In genomic region chr10:14173391-14173705, GRCh38 we compare ENCODE assay signal across 9 cellular contexts.
DNase-seq lines count a peak whose midpoint lies in the region; ATAC-seq and TF ChIP-seq lines count a peak whose summit lies in the region.
"Had no signal": no experiment of that assay in that cellular context is flagged by ENCODE, and none has a peak within 500 bp of the region (broad histone marks: within the 10 kb centered on the region; RNA-seq: fewer than 3 reads in every experiment).

No MANE protein-coding gene starts in this region.

- H3K9ac ChIP-seq in BLaER1 (no peak overlapping the region), neural cell (ENCODE audit: low read length) (peak overlapping the region; percentile 79)

- H4K20me1 ChIP-seq in BLaER1 (no peaks in the 10 kb centered on the region), neural cell (ENCODE audit: insufficient read depth) (no peaks in the 10 kb centered on the region)

- H3K4me3 ChIP-seq in BLaER1: peak overlapping the region; percentile 43
- H3K4me3 ChIP-seq in MG63: peak overlapping the region; percentile 50
- peak overlapping the region; percentile 18 to 73 (median 58) for H3K4me3 ChIP-seq in dorsolateral prefrontal cortex
- H3K4me3 ChIP-seq in neural cell (ENCODE audit: low read length): peak overlapping the region; percentile 81

- peaks cover 6% of the 10 kb centered on the region for H3F3A ChIP-seq in neural cell (ENCODE audit: insufficient read depth, low read length, poor library complexity, severe bottlenecking)

- ATAC-seq in GM19035 (IDR thresholded peaks at IDR 0.05; ENCODE audit: unreplicated experiment) (no peak), HG02885 (IDR thresholded peaks at IDR 0.05; ENCODE audit: poor library complexity, unreplicated experiment) (no peak), HG02678 (IDR thresholded peaks at IDR 0.05; ENCODE audit: unreplicated experiment) (no peak)

- peaks cover 41% of the 10 kb centered on the region for H3K79me2 ChIP-seq in neural cell (replicated peaks; ENCODE audit: insufficient read depth, low read length)

- H3K4me1 ChIP-seq in BLaER1: peaks cover 13% of the 10 kb centered on the region

- intact Hi-C loops in dorsolateral prefrontal cortex (cut with DNase I): no loop called here

- H3K9me3 ChIP-seq in BLaER1 (no peaks in the 10 kb centered on the region), MG63 (no peaks in the 10 kb centered on the region), neural cell (ENCODE audit: low read length) (no peaks in the 10 kb centered on the region)

- no peak for TF ChIP-seq CTCF in dorsolateral prefrontal cortex (IDR thresholded peaks at IDR 0.05 in 54 of 56, conservative IDR thresholded peaks at IDR 0.05 in 2 of 56; ENCODE audit: low read depth in 1 of 56, partially characterized antibody in 56 of 56)
- TF ChIP-seq CTCF in neural cell (IDR thresholded peaks at IDR 0.05; ENCODE audit: poor library complexity, severe bottlenecking): no peak
- no peak for TF ChIP-seq CTCF in RWPE1 (conservative IDR thresholded peaks at IDR 0.05; ENCODE audit: low read depth)

- no peak for DNase-seq in MG63
- DNase-seq in dorsolateral prefrontal cortex: no peak
- no peak for DNase-seq in RWPE1 (ENCODE audit: low spot score)
- DNase-seq: activated CD4-positive, CD25-positive, alpha-beta regulatory T cell had no signal

- H3K9me2 ChIP-seq in neural cell (ENCODE audit: insufficient read depth, low read length): no peaks in the 10 kb centered on the region

- H3K27ac ChIP-seq in BLaER1: no peak overlapping the region
- H3K27ac ChIP-seq in dorsolateral prefrontal cortex: peak overlapping the region in 42 of 59 donors; percentile 3 to 82 (median 54)
- H3K27ac ChIP-seq in neural cell (ENCODE audit: low read length): peak overlapping the region; percentile 88
- no peak overlapping the region for H3K27ac ChIP-seq in RWPE1

- POLR2A ChIA-PET in RWPE1 (lab: Yijun Ruan, JAX; ENCODE audit: low non-redundant PET): no interaction called here

- CTCF ChIA-PET in RWPE1 (lab: Yijun Ruan, JAX): no interaction called here

- peak overlapping the region; percentile 64 for H3K4me2 ChIP-seq in BLaER1
- H3K4me2 ChIP-seq in neural cell (ENCODE audit: low read length): peak overlapping the region; percentile 72

- TF ChIP-seq EP300 in neural cell (conservative IDR thresholded peaks at IDR 0.05; ENCODE audit: poor library complexity, severe bottlenecking): no peak

- TF ChIP-seq RAD21 in neural cell (conservative IDR thresholded peaks at IDR 0.05): no peak

- H3K36me3 ChIP-seq in BLaER1: no peaks in the 10 kb centered on the region
- H3K36me3 ChIP-seq in MG63: no peaks in the 10 kb centered on the region
- no peaks in the 10 kb centered on the region for H3K36me3 ChIP-seq in neural cell (ENCODE audit: insufficient read depth, low read length)

- peak overlapping the region; percentile 45 for H2AFZ ChIP-seq in neural cell (ENCODE audit: low read depth, low read length)

- peaks cover 34% of the 10 kb centered on the region for H3K27me3 ChIP-seq in BLaER1
- no peaks in the 10 kb centered on the region; the same call in none of the 2 replicates for H3K27me3 ChIP-seq in MG63
- peaks cover 0 to 59% (median 0%) of the 10 kb centered on the region in 45 donors for H3K27me3 ChIP-seq in dorsolateral prefrontal cortex
- H3K27me3 ChIP-seq in neural cell (ENCODE audit: insufficient read depth, low read depth, low read length): no peaks in the 10 kb centered on the region

TF ChIP-seq in neural cell, 6 proteins besides CTCF, POLR2A, EP300 and RAD21:
- TF ChIP-seq EZH2 (IDR thresholded peaks at IDR 0.05; ENCODE audit: borderline replicate concordance, insufficient read depth, low read length, poor library complexity, severe bottlenecking) (no peak), TAF1 (IDR thresholded peaks at IDR 0.05; ENCODE audit: low read depth) (no peak), SMC3 (conservative IDR thresholded peaks at IDR 0.05; ENCODE audit: poor library complexity) (no peak), MXI1 (conservative IDR thresholded peaks at IDR 0.05; ENCODE audit: poor library complexity, severe bottlenecking) (no peak), POLR2AphosphoS5 (IDR thresholded peaks at IDR 0.05) (no peak), REST (IDR thresholded peaks at IDR 0.05; ENCODE audit: borderline replicate concordance) (no peak)

Comparison
In these comparisons a context has a peak if more than half of its experiments do, and no peak if none do; other contexts are left out.
1. H3K27ac ChIP-seq: peak in dorsolateral prefrontal cortex (42 of 59) and neural cell (single experiment); none in BLaER1 (single experiment) and RWPE1 (single experiment).
2. Peak in every context shown above with its lines, with median percentiles within 50 percentile points of each other: H3K4me3 ChIP-seq.